In genomic region chr2:135890830-135891229, GRCh38 we compare ENCODE assay signal across 1 cellular context.
TF ChIP-seq lines count a peak whose summit lies in the region.

No MANE protein-coding gene starts in this region.

TF ChIP-seq in K562, 482 proteins besides CTCF, POLR2A, EP300 and RAD21:
- TF ChIP-seq TCFL5 (CRISPR knock-in tag; conservative IDR thresholded peaks at IDR 0.05): no peak
- no peak for TF ChIP-seq MAX (CRISPR knock-in tag; IDR thresholded peaks at IDR 0.05)
- TF ChIP-seq POLR3A (IDR thresholded peaks at IDR 0.05; ENCODE audit: borderline replicate concordance, extremely low read depth, insufficient read depth, insufficient read length): no peak
- no peak for TF ChIP-seq TRIM28 (IDR thresholded peaks at IDR 0.05)
- no peak for TF ChIP-seq ZNF511 (CRISPR knock-in tag; IDR thresholded peaks at IDR 0.05)
- no peak for TF ChIP-seq BRCA1 (IDR thresholded peaks at IDR 0.05)
- TF ChIP-seq BRCA1 (CRISPR knock-in tag; IDR thresholded peaks at IDR 0.05): no peak
- no peak for TF ChIP-seq REST (CRISPR knock-in tag; IDR thresholded peaks at IDR 0.05; ENCODE audit: low read depth)
- no peak for TF ChIP-seq SMARCB1 (IDR thresholded peaks at IDR 0.05; ENCODE audit: insufficient read length, low read depth)
- no peak for TF ChIP-seq MYNN (IDR thresholded peaks at IDR 0.05)
- TF ChIP-seq MYNN (CRISPR knock-in tag; IDR thresholded peaks at IDR 0.05): no peak
- no peak for TF ChIP-seq NR2F6 (CRISPR knock-in tag; IDR thresholded peaks at IDR 0.05)
- TF ChIP-seq MLX (CRISPR knock-in tag; conservative IDR thresholded peaks at IDR 0.05): no peak
- TF ChIP-seq SREBF2 (CRISPR knock-in tag; IDR thresholded peaks at IDR 0.05): no peak
- no peak for TF ChIP-seq UBTF (IDR thresholded peaks at IDR 0.05; ENCODE audit: borderline replicate concordance in 1 of 2, low read depth in 2 of 2, low read length in 2 of 2)
- no peak for TF ChIP-seq HMG20B (CRISPR knock-in tag; IDR thresholded peaks at IDR 0.05)
- TF ChIP-seq MNT (conservative IDR thresholded peaks at IDR 0.05): no peak
- no peak for TF ChIP-seq TBP (optimal IDR thresholded peaks at IDR 0.05; ENCODE audit: low read depth, low read length)
- no peak for TF ChIP-seq ZNF347 (CRISPR knock-in tag; IDR thresholded peaks at IDR 0.05; ENCODE audit: low read depth)
- TF ChIP-seq IRF1 (CRISPR knock-in tag; IDR thresholded peaks at IDR 0.05; ENCODE audit: borderline replicate concordance): no peak
